Comparison of ENCODE assay signal across 1 cellular context in the genomic region with DNA sequence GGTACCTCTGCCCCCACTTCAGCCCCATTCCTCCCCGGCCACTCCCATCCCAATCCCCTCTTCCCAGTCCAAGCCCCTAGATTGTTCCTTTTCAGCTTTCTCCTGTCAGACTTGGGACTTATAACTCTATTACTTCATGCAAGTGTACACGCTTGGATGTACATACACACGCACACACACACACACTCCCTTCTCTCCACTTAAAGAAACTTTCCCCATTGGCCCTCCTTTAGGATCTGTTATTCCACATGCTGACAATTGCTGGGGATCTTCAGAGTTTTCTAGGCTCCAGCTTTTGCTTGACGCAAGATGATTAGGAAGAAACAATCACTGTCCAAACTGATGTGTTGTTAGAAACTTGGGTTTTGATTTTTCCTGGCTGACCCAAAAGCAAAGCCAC.
TF ChIP-seq lines count a peak whose summit lies in the region.

No MANE protein-coding gene starts in this region.

TF ChIP-seq in IMR-90, 13 proteins besides CTCF, POLR2A, EP300 and RAD21 (continued from another document):
- TF ChIP-seq MXI1 (IDR thresholded peaks at IDR 0.05; ENCODE audit: borderline replicate concordance, low read depth, low read length) (no peak), CEBPB (IDR thresholded peaks at IDR 0.05; ENCODE audit: low read depth, low read length) (no peak), CHD1 (IDR thresholded peaks at IDR 0.05; ENCODE audit: low read depth, low read length) (no peak), NFE2L2 (IDR thresholded peaks at IDR 0.05; ENCODE audit: low read depth, low read length) (no peak), MAZ (IDR thresholded peaks at IDR 0.05; ENCODE audit: borderline replicate concordance, low read depth, low read length) (no peak)
